ENCODE assay signal across 8 cellular contexts in genomic region chr3:141440942-141441341, GRCh38. TPM values are rescaled to one million over a fixed set of nuclear protein-coding genes. Genes with fewer than 3 reads are reported as not detected.
DNase-seq lines count a peak whose midpoint lies in the region; ATAC-seq and TF ChIP-seq lines count a peak whose summit lies in the region.

No MANE protein-coding gene starts in this region.

- no peak for DNase-seq in CD8-positive, alpha-beta T cell
- no peak for DNase-seq in activated B cell treated with CpG ODN at 0.5 μM for 24 hours
- no peak for DNase-seq in MV-4-11 (lab: John Stamatoyannopoulos, UW)
- no peak for DNase-seq in erythroblast (lab: John Stamatoyannopoulos, UW)
- DNase-seq in DMS153 (lab: John Stamatoyannopoulos, UW), result no peak
- DNase-seq in mucosa of gallbladder (ENCODE audit: low spot score), result no peak

- intact Hi-C loops in CD8-positive, alpha-beta T cell (cut with DNase I, micrococcal nuclease), result loop anchor here (1.0 to 5.0 kb wide), 9 partner anchors 26 to 138 kb away; no protein-coding TSS in a partner anchor
- intact Hi-C loops in activated B cell treated with CpG ODN at 0.5 μM for 24 hours (cut with micrococcal nuclease), result loop anchor here (1.0 to 5.0 kb wide), 7 partner anchors 14 to 138 kb away; no protein-coding TSS in a partner anchor

- peak overlapping the region; percentile 83 for H3K27ac Mint-ChIP-seq in CD8-positive, alpha-beta T cell
- peak overlapping the region; percentile 69 for H3K27ac Mint-ChIP-seq in activated B cell treated with CpG ODN at 0.5 μM for 24 hours

- no peaks in the 10 kb centered on the region for H3K27me3 Mint-ChIP-seq in CD8-positive, alpha-beta T cell (ENCODE audit: low read depth)
- H3K27me3 Mint-ChIP-seq in activated B cell treated with CpG ODN at 0.5 μM for 24 hours, result no peaks in the 10 kb centered on the region

- CTCF ChIA-PET in CD8-positive, alpha-beta T cell (lab: Charles Lee), result interaction anchor here (1.0 to 6.2 kb wide), 29 partner anchors 9 to 162 kb away, joined by 3 to 89 read pairs (median 5); partner anchors contain the start of gene ZBTB38
- CTCF ChIA-PET in activated B cell treated with CpG ODN at 0.5 μM for 24 hours (lab: Charles Lee), result interaction anchor here (0.9 to 4.2 kb wide), 12 partner anchors 10 to 209 kb away, joined by 3 to 28 read pairs (median 8); partner anchors contain the start of genes PXYLP1 and ZBTB38

- no peaks in the 10 kb centered on the region for H3K9me3 Mint-ChIP-seq in CD8-positive, alpha-beta T cell
- H3K9me3 Mint-ChIP-seq in activated B cell treated with CpG ODN at 0.5 μM for 24 hours, result no peaks in the 10 kb centered on the region

- H3K36me3 Mint-ChIP-seq in CD8-positive, alpha-beta T cell, result peaks cover 56% of the 10 kb centered on the region
- H3K36me3 Mint-ChIP-seq in activated B cell treated with CpG ODN at 0.5 μM for 24 hours (ENCODE audit: low read depth), result peaks cover 54% of the 10 kb centered on the region

- H3K36me3 ChIP-seq in CD8-positive, alpha-beta T cell (ENCODE audit: insufficient read depth, low read length), result peaks cover 26% of the 10 kb centered on the region
- peaks cover 35 to 43% of the 10 kb centered on the region in 2 donors for H3K36me3 ChIP-seq in muscle layer of duodenum (ENCODE audit: control insufficient read depth in 1 of 2, insufficient read depth in 2 of 2, low read length in 2 of 2)

- peak; percentile 16 for ATAC-seq in CD8-positive, alpha-beta T cell
- peak; percentile 6 for ATAC-seq in GM21576 (IDR thresholded peaks at IDR 0.05; ENCODE audit: unreplicated experiment)
- ATAC-seq in activated B cell treated with CpG ODN at 0.5 μM for 24 hours (ENCODE audit: low read depth), result peak; percentile 9

- peaks cover 38% of the 10 kb centered on the region for H3K4me1 Mint-ChIP-seq in CD8-positive, alpha-beta T cell (ENCODE audit: low read depth)
- H3K4me1 Mint-ChIP-seq in activated B cell treated with CpG ODN at 0.5 μM for 24 hours, result peaks cover 29% of the 10 kb centered on the region

- no peak overlapping the region for H3K4me3 Mint-ChIP-seq in CD8-positive, alpha-beta T cell
- H3K4me3 Mint-ChIP-seq in activated B cell treated with CpG ODN at 0.5 μM for 24 hours, result peak overlapping the region; percentile 20

- H3K9me3 ChIP-seq in CD8-positive, alpha-beta T cell (ENCODE audit: low read length), result no peaks in the 10 kb centered on the region
- no peaks in the 10 kb centered on the region for H3K9me3 ChIP-seq in muscle layer of duodenum (ENCODE audit: control insufficient read depth in 1 of 2, low read length in 2 of 2)

- no peak for TF ChIP-seq POLR2A in erythroblast (IDR thresholded peaks at IDR 0.05; ENCODE audit: low read length)

- no peak for TF ChIP-seq CTCF in CD8-positive, alpha-beta T cell (IDR thresholded peaks at IDR 0.05)
- no peak for TF ChIP-seq CTCF in activated B cell treated with CpG ODN at 0.5 μM for 24 hours (IDR thresholded peaks at IDR 0.05)

- POLR2A ChIA-PET in CD8-positive, alpha-beta T cell (lab: Charles Lee), result interaction anchor here (0.6 to 1.2 kb wide), 5 partner anchors 27 to 134 kb away, joined by 3 to 5 read pairs (median 3); no protein-coding TSS in a partner anchor
- POLR2A ChIA-PET in activated B cell treated with CpG ODN at 0.5 μM for 24 hours (lab: Charles Lee), result interaction anchor here (1.3 to 3.7 kb wide), 3 partner anchors 11 to 129 kb away, joined by 5 to 19 read pairs (median 9); no protein-coding TSS in a partner anchor

- H3K27ac ChIP-seq in CD8-positive, alpha-beta T cell (ENCODE audit: low read depth, low read length), result no peak overlapping the region
- peak overlapping the region; percentile 79 for H3K27ac ChIP-seq in muscle layer of duodenum (ENCODE audit: low read length)

- no peak overlapping the region for H3K4me3 ChIP-seq in CD8-positive, alpha-beta T cell (ENCODE audit: low read depth, low read length)
- no peak overlapping the region for H3K4me3 ChIP-seq in muscle layer of duodenum (ENCODE audit: low read depth in 1 of 2, low read length in 2 of 2)

- H3K4me1 ChIP-seq in CD8-positive, alpha-beta T cell (ENCODE audit: insufficient read depth, low read length), result peaks cover 9% of the 10 kb centered on the region
- peaks cover 3 to 42% of the 10 kb centered on the region in 2 donors for H3K4me1 ChIP-seq in muscle layer of duodenum (ENCODE audit: control insufficient read depth in 1 of 2, insufficient read depth in 2 of 2, low read length in 2 of 2)

- no peaks in the 10 kb centered on the region for H3K27me3 ChIP-seq in CD8-positive, alpha-beta T cell (ENCODE audit: insufficient read depth, low read length)
- no peaks in the 10 kb centered on the region for H3K27me3 ChIP-seq in muscle layer of duodenum (ENCODE audit: low read depth, low read length)

RNA-seq across cellular contexts. Expression of gene RASA2, which starts 45.9 kb away (rescaled TPM):
- 10 to 100 TPM; 96.3 to 97.4 TPM for total RNA-seq in CD8-positive, alpha-beta T cell
- 31.1 and 42.3 TPM in 2 replicates for total RNA-seq in activated B cell treated with CpG ODN at 0.5 μM for 24 hours
- total RNA-seq in mucosa of gallbladder, result 10.0 TPM
